Comparison of ENCODE assay signal across 25 cellular contexts in the genomic region with DNA sequence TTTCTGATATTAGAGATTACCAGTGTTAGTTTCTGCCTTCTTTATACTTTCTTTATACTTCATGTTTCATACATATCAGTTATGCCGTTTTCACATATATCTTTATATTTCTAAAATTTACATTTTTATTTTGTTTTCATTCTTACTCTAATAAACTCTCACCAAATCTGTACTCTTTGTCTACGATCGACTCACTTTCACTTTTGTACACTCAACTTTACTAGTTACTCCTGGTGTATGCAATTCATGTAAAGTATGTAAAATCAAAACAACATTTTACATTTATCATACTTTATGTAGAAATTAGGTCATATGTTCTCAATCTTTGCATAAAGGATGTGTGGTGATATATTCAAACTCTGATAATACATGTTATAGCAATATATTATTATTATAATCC. TPM values are rescaled to one million over a fixed set of nuclear protein-coding genes. Genes with fewer than 3 reads are reported as not detected.
DNase-seq lines count a peak whose midpoint lies in the region; ATAC-seq, FAIRE-seq and TF ChIP-seq lines count a peak whose summit lies in the region.
"Had no signal": no experiment of that assay in that cellular context is flagged by ENCODE, and none has a peak within 500 bp of the region (broad histone marks: within the 10 kb centered on the region; RNA-seq: fewer than 3 reads in every experiment).

No MANE protein-coding gene starts in this region.

- no peak for DNase-seq in SK-N-SH
- no peak for DNase-seq in HFFc6
- peak; percentile 28 for DNase-seq in fibroblast of the aortic adventitia (ENCODE audit: low read depth)
- DNase-seq in pancreas, result no peak
- DNase-seq in islet precursor cell, result no peak
- DNase-seq: ACHN; C1 segment of cervical spinal cord; Calu3; CD4-positive, alpha-beta memory T cell; COR-L47; DMS53; DMS79 treated with DMSO at 0.1 percent for 48 hours; GF-D8; GOT3 had no signal

- POLR2A ChIA-PET in SK-N-SH (lab: Yijun Ruan, JAX), result no interaction called here

- CTCF ChIA-PET in SK-N-SH (lab: Yijun Ruan, JAX), result no interaction called here

- TF ChIP-seq RAD21 in SK-N-SH (IDR thresholded peaks at IDR 0.05; ENCODE audit: low read length), result no peak

- ATAC-seq in SK-N-SH treated with all-trans-retinoic acid at 6 μM for 48 hours (no peak), pancreas (no peak), GM18498 (IDR thresholded peaks at IDR 0.05; ENCODE audit: unreplicated experiment) (no peak), GM19455 (IDR thresholded peaks at IDR 0.05; ENCODE audit: unreplicated experiment) (no peak)

- no peaks in the 10 kb centered on the region for H3K36me3 Mint-ChIP-seq in HFFc6 (ENCODE audit: low read depth)
- H3K36me3 Mint-ChIP-seq: CD4-positive, alpha-beta memory T cell had no signal

- H3K4me2 ChIP-seq in SK-N-SH, result peak overlapping the region; percentile 13; the same call in 1 of the 2 replicates

- H2AFZ ChIP-seq in SK-N-SH (ENCODE audit: low read depth), result peak overlapping the region; percentile 73; the same call in 1 of the 2 replicates

- no peak overlapping the region for H3K9ac ChIP-seq in SK-N-SH

- H3K9me3 Mint-ChIP-seq in HFFc6, result no peaks in the 10 kb centered on the region

- WGBS in SK-N-SH (ENCODE audit: low lambda C conversion rate), result 9% methylated on average over 3 of the region's 3 CpGs
- 84 to 95% methylated on average over 3 of the region's 3 CpGs for WGBS in pancreas, 2 donors

- TF ChIP-seq EP300 in SK-N-SH (IDR thresholded peaks at IDR 0.05; ENCODE audit: borderline replicate concordance in 1 of 2, low read depth in 1 of 2, low read length in 1 of 2), result no peak

- H4K20me1 ChIP-seq in SK-N-SH (ENCODE audit: insufficient read depth), result no peaks in the 10 kb centered on the region

- H3K79me2 ChIP-seq in SK-N-SH (ENCODE audit: insufficient read depth), result no peaks in the 10 kb centered on the region

- H3K27ac Mint-ChIP-seq in HFFc6, result no peak overlapping the region
- H3K27ac Mint-ChIP-seq: CD4-positive, alpha-beta memory T cell had no signal

- no peaks in the 10 kb centered on the region; the same call in 1 of the 2 replicates for H3K27me3 ChIP-seq in SK-N-SH (ENCODE audit: insufficient read depth)
- H3K27me3 ChIP-seq in pancreas, result no peaks in the 10 kb centered on the region

- H3K27ac ChIP-seq in SK-N-SH (ENCODE audit: low read depth in 2 of 2, low read length in 1 of 2), result no peak overlapping the region
- H3K27ac ChIP-seq in pancreas, result no peak overlapping the region
- H3K27ac ChIP-seq: 22Rv1 had no signal

- peak; percentile 81 for FAIRE-seq in pancreas (lab: Jason Lieb, UNC)
- FAIRE-seq: A204.1, GM12891, H54 had no signal

- H3K4me1 Mint-ChIP-seq in HFFc6 (ENCODE audit: low read depth), result no peaks in the 10 kb centered on the region
- H3K4me1 Mint-ChIP-seq: CD4-positive, alpha-beta memory T cell had no signal

- H3K4me1 ChIP-seq in SK-N-SH (ENCODE audit: control insufficient read depth in 1 of 2, insufficient read depth in 2 of 2, low read depth in 1 of 2, low read length in 1 of 2), result no peaks in the 10 kb centered on the region
- H3K4me1 ChIP-seq in pancreas, result no peaks in the 10 kb centered on the region
- H3K4me1 ChIP-seq: HAP-1 had no signal

- H3K36me3 ChIP-seq in SK-N-SH (replicated peaks in 1 of 2; ENCODE audit: control insufficient read depth in 1 of 2, insufficient read depth in 2 of 2, low read length in 1 of 2), result no peaks in the 10 kb centered on the region
- no peaks in the 10 kb centered on the region for H3K36me3 ChIP-seq in pancreas
- H3K36me3 ChIP-seq: HAP-1 had no signal

- no peaks in the 10 kb centered on the region for H3K9me3 ChIP-seq in SK-N-SH
- H3K9me3 ChIP-seq in pancreas, result no peaks in the 10 kb centered on the region
- H3K9me3 ChIP-seq: HAP-1 had no signal

- H3F3A ChIP-seq in SK-N-SH (replicated peaks; ENCODE audit: insufficient read depth), result no peaks in the 10 kb centered on the region

- intact Hi-C loops in pancreas (cut with DNase I), result no loop called here

- no peaks in the 10 kb centered on the region for H3K9me2 ChIP-seq in SK-N-SH

- H3K4me3 ChIP-seq in SK-N-SH (ENCODE audit: low read depth in 2 of 2, low read length in 1 of 2) (no peak overlapping the region; a peak in 1 of 4 replicates), fibroblast of the aortic adventitia (ENCODE audit: low read depth, low read length) (peak overlapping the region; percentile 10), pancreas (no peak overlapping the region)
- H3K4me3 ChIP-seq: HAP-1 had no signal

- TF ChIP-seq CTCF in SK-N-SH (IDR thresholded peaks at IDR 0.05) (no peak), HFFc6 (IDR thresholded peaks at IDR 0.05) (no peak), fibroblast of the aortic adventitia (IDR thresholded peaks at IDR 0.05; ENCODE audit: insufficient read depth, low read length) (no peak), pancreas (IDR thresholded peaks at IDR 0.05) (no peak)

- H3K27me3 Mint-ChIP-seq in HFFc6 (ENCODE audit: insufficient read depth), result no peaks in the 10 kb centered on the region
- H3K27me3 Mint-ChIP-seq: CD4-positive, alpha-beta memory T cell had no signal

- peak overlapping the region; percentile 20; the same call in 1 of the 2 replicates for H3K4me3 Mint-ChIP-seq in HFFc6
- H3K4me3 Mint-ChIP-seq: CD4-positive, alpha-beta memory T cell had no signal

TF ChIP-seq in SK-N-SH, 30 proteins besides CTCF, POLR2A, EP300 and RAD21 (continues in another document):
- TF ChIP-seq RFX5 (IDR thresholded peaks at IDR 0.05; ENCODE audit: low read length) (no peak), FOSL2 (IDR thresholded peaks at IDR 0.05; ENCODE audit: borderline replicate concordance, low read depth) (no peak), ELF1 (IDR thresholded peaks at IDR 0.05) (no peak), FOXM1 (IDR thresholded peaks at IDR 0.05; ENCODE audit: low read depth) (no peak), JUND (IDR thresholded peaks at IDR 0.05) (no peak), TAF1 (IDR thresholded peaks at IDR 0.05; ENCODE audit: borderline replicate concordance, low read depth, low read length) (no peak), SIN3A (IDR thresholded peaks at IDR 0.05; ENCODE audit: borderline replicate concordance, low read depth, low read length) (no peak)
- TF ChIP-seq, protein P1, sequence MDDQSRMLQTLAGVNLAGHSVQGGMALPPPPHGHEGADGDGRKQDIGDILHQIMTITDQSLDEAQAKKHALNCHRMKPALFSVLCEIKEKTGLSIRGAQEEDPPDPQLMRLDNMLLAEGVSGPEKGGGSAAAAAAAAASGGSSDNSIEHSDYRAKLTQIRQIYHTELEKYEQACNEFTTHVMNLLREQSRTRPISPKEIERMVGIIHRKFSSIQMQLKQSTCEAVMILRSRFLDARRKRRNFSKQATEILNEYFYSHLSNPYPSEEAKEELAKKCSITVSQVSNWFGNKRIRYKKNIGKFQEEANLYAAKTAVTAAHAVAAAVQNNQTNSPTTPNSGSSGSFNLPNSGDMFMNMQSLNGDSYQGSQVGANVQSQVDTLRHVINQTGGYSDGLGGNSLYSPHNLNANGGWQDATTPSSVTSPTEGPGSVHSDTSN (IDR thresholded peaks at IDR 0.05), result no peak
- TF ChIP-seq, protein P2, sequence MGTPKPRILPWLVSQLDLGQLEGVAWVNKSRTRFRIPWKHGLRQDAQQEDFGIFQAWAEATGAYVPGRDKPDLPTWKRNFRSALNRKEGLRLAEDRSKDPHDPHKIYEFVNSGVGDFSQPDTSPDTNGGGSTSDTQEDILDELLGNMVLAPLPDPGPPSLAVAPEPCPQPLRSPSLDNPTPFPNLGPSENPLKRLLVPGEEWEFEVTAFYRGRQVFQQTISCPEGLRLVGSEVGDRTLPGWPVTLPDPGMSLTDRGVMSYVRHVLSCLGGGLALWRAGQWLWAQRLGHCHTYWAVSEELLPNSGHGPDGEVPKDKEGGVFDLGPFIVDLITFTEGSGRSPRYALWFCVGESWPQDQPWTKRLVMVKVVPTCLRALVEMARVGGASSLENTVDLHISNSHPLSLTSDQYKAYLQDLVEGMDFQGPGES (IDR thresholded peaks at IDR 0.05; ENCODE audit: low read depth, low read length), result no peak

TF ChIP-seq in SK-N-SH treated with all-trans-retinoic acid at 6 μM for 48 hours, 23 proteins besides CTCF, POLR2A, EP300 and RAD21:
- TF ChIP-seq BACH2 (CRISPR knock-in tag; IDR thresholded peaks at IDR 0.05; ENCODE audit: borderline replicate concordance) (no peak), ISL1 (CRISPR knock-in tag; IDR thresholded peaks at IDR 0.05) (no peak), ARNTL (CRISPR knock-in tag; IDR thresholded peaks at IDR 0.05; ENCODE audit: borderline replicate concordance, low read depth) (no peak), ZNF565 (CRISPR knock-in tag; conservative IDR thresholded peaks at IDR 0.05; ENCODE audit: low read depth) (no peak)
- TF ChIP-seq, protein P3, sequence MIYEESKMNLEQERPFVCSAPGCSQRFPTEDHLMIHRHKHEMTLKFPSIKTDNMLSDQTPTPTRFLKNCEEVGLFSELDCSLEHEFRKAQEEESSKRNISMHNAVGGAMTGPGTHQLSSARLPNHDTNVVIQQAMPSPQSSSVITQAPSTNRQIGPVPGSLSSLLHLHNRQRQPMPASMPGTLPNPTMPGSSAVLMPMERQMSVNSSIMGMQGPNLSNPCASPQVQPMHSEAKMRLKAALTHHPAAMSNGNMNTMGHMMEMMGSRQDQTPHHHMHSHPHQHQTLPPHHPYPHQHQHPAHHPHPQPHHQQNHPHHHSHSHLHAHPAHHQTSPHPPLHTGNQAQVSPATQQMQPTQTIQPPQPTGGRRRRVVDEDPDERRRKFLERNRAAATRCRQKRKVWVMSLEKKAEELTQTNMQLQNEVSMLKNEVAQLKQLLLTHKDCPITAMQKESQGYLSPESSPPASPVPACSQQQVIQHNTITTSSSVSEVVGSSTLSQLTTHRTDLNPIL (CRISPR knock-in tag; IDR thresholded peaks at IDR 0.05; ENCODE audit: low read depth), result no peak

RNA-seq across cellular contexts. Expression of a gene that starts 59.9 kb away (rescaled TPM):
- not detected in 2 replicates for polyA plus RNA-seq in SK-N-SH (2012; rRNA removed)
- polyA plus RNA-seq in SK-N-SH (2012; cell fraction: cytosol; rRNA removed), result not detected in 2 replicates
- not detected in 2 replicates for polyA plus RNA-seq in SK-N-SH (2012; cell fraction: nucleus; rRNA removed)
- total RNA-seq in HFFc6 (2021; fragmentation: NEBNext Ultra II Directional; extraction: Animal tissue kit (Norgen Biotek cat#: 25700)), result not detected
- total RNA-seq in fibroblast of the aortic adventitia (ENCODE audit: low replicate concordance), result not detected in 2 replicates
- 10 to 100 TPM; 16.6 to 38.5 (median 26.9) TPM for total RNA-seq in pancreas
- polyA plus RNA-seq in pancreas, result 10 to 100 TPM in 1 of 2 donors, 1 to 10 TPM in 1; 6.5 to 27.1 TPM
- total RNA-seq: CD4-positive, alpha-beta memory T cell; Daoy; G401 had no signal
- polyA plus RNA-seq: BJ; CD4-positive, alpha-beta memory T cell had no signal

Comparison
In these comparisons a context has a peak if more than half of its experiments do, and no peak if none do; other contexts are left out.
1. RNA of a gene that starts 59.9 kb away (total RNA-seq): 16.6 to 38.5 TPM in pancreas; not detected in HFFc6 and not detected in fibroblast of the aortic adventitia; every median in the first group is over 10 times any median in the second.